31 cellular contexts compared by ENCODE assay signal in genomic region chrX:97704474-97704873, GRCh38.
"Had no signal": no experiment of that assay in that cellular context is flagged by ENCODE, and none has a peak within 500 bp of the region (broad histone marks: within the 10 kb centered on the region; RNA-seq: fewer than 3 reads in every experiment).

No MANE protein-coding gene starts in this region.

- H3K79me2 ChIP-seq: parathyroid adenoma had no signal

- H3K36me3 ChIP-seq: neural progenitor cell, ovary, right lobe of liver, sigmoid colon, spleen, suprapubic skin, tibial artery, upper lobe of left lung, vagina had no signal

- H3K27me3 Mint-ChIP-seq: progenitor cell of endocrine pancreas; stimulated activated memory B cell treated with anti-CD40 and anti-IgM and Interleukin-4, amounts not matched to agents 10 μg/mL and 1 μg/mL and 100 μg/mL, for 72 hours; stimulated activated naive CD8-positive, alpha-beta T cell treated with anti-CD3 and anti-CD28 coated beads, Interleukin-15, amount 100 ng/mL, for 72 hours had no signal

- H3K27me3 ChIP-seq: neural progenitor cell, ovary, right lobe of liver, sigmoid colon, spleen, suprapubic skin, testis, tibial artery, upper lobe of left lung, vagina had no signal

- H3K36me3 Mint-ChIP-seq: natural killer cell; stimulated activated memory B cell treated with anti-CD40 and anti-IgM and Interleukin-4, amounts not matched to agents 10 μg/mL and 1 μg/mL and 100 μg/mL, for 72 hours had no signal

- ATAC-seq: natural killer cell; psoas muscle; right cardiac atrium; right lobe of liver; stimulated activated memory B cell treated with anti-CD40 and anti-IgM and Interleukin-4, amounts not matched to agents 10 μg/mL and 1 μg/mL and 100 μg/mL, for 72 hours; stimulated activated naive CD8-positive, alpha-beta T cell treated with anti-CD3 and anti-CD28 coated beads, Interleukin-15, amount 100 ng/mL, for 72 hours; stimulated activated naive CD8-positive, alpha-beta T cell treated with anti-CD3 and anti-CD28 coated beads, Interleukin-15, Interleukin-2, amounts not matched to agents 100 U/mL and 50 U/mL, for 24 hours had no signal

- H3K4me1 ChIP-seq: neural progenitor cell, parathyroid adenoma, psoas muscle, right lobe of liver, sigmoid colon, spleen, suprapubic skin, testis, tibial artery, upper lobe of left lung, vagina had no signal

- DNase-seq: natural killer cell; occipital lobe; ovary; posterior cingulate gyrus; psoas muscle; right cardiac atrium; right lobe of liver; sigmoid colon; spleen; stimulated activated CD4-positive, alpha-beta T cell treated with anti-CD3 and anti-CD28 coated beads, Interleukin-12 subunit alpha, Interleukin-12 subunit beta, amount 100 ng/mL, for 4 hours; stimulated activated CD4-positive, alpha-beta T cell treated with anti-CD3 and anti-CD28 coated beads, Interleukin-1b, Interleukin-23, amount 100 ng/mL, for 48 hours; stimulated activated CD4-positive, alpha-beta T cell treated with anti-CD3 and anti-CD28 coated beads, Interleukin-4, amount 100 ng/mL, for 1 hour; stimulated activated CD4-positive, alpha-beta T cell treated with anti-CD3 and anti-CD28 coated beads, Interleukin-4, amount 100 ng/mL, for 4 hours; stimulated activated CD8-positive, alpha-beta memory T cell treated with anti-CD3 and anti-CD28 coated beads, Interleukin-4, amount 100 ng/mL, for 48 hours; stimulated activated naive CD4-positive, alpha-beta T cell; stimulated activated naive CD8-positive, alpha-beta T cell treated with anti-CD3 and anti-CD28 coated beads, Interleukin-15, amount 100 ng/mL, for 72 hours; stimulated activated naive CD8-positive, alpha-beta T cell treated with anti-CD3 and anti-CD28 coated beads, Interleukin-15, Interleukin-2, amounts not matched to agents 100 U/mL and 50 U/mL, for 24 hours; substantia nigra; testis; tibial artery; trophoblast cell; upper lobe of left lung had no signal

- FAIRE-seq: urothelium cell line had no signal

- H3K9ac ChIP-seq: neural progenitor cell, parathyroid adenoma had no signal

- H3K4me3 ChIP-seq: neural progenitor cell, ovary, psoas muscle, right lobe of liver, sigmoid colon, smooth muscle cell, spleen, suprapubic skin, testis, tibial artery, upper lobe of left lung, vagina had no signal

- H3K9me3 Mint-ChIP-seq: nephron; stimulated activated memory B cell treated with anti-CD40 and anti-IgM and Interleukin-4, amounts not matched to agents 10 μg/mL and 1 μg/mL and 100 μg/mL, for 72 hours; stimulated activated naive CD8-positive, alpha-beta T cell treated with anti-CD3 and anti-CD28 coated beads, Interleukin-15, amount 100 ng/mL, for 72 hours had no signal

- H2AFZ ChIP-seq: neural progenitor cell, parathyroid adenoma had no signal

- H3K9me3 ChIP-seq: ovary, psoas muscle, right lobe of liver, sigmoid colon, spleen, suprapubic skin, testis, tibial artery, upper lobe of left lung, vagina had no signal

- H3K4me3 Mint-ChIP-seq: natural killer cell; nephron; neural progenitor cell; stimulated activated memory B cell treated with anti-CD40 and anti-IgM and Interleukin-4, amounts not matched to agents 10 μg/mL and 1 μg/mL and 100 μg/mL, for 72 hours; stimulated activated naive CD8-positive, alpha-beta T cell treated with anti-CD3 and anti-CD28 coated beads, Interleukin-15, amount 100 ng/mL, for 72 hours had no signal

- H3K27ac ChIP-seq: neural progenitor cell, ovary, parathyroid adenoma, psoas muscle, right lobe of liver, sigmoid colon, spleen, suprapubic skin, testis, tibial artery, upper lobe of left lung, vagina had no signal

- H3K4me2 ChIP-seq: neural progenitor cell, smooth muscle cell had no signal

- H3K27ac Mint-ChIP-seq: natural killer cell; nephron; progenitor cell of endocrine pancreas; stimulated activated memory B cell treated with anti-CD40 and anti-IgM and Interleukin-4, amounts not matched to agents 10 μg/mL and 1 μg/mL and 100 μg/mL, for 72 hours; stimulated activated naive CD8-positive, alpha-beta T cell treated with anti-CD3 and anti-CD28 coated beads, Interleukin-15, amount 100 ng/mL, for 72 hours had no signal

- H3K4me1 Mint-ChIP-seq: natural killer cell; nephron; stimulated activated memory B cell treated with anti-CD40 and anti-IgM and Interleukin-4, amounts not matched to agents 10 μg/mL and 1 μg/mL and 100 μg/mL, for 72 hours; stimulated activated naive CD8-positive, alpha-beta T cell treated with anti-CD3 and anti-CD28 coated beads, Interleukin-15, amount 100 ng/mL, for 72 hours had no signal
